ENCODE assay signal across 8 cellular contexts in the genomic region with DNA sequence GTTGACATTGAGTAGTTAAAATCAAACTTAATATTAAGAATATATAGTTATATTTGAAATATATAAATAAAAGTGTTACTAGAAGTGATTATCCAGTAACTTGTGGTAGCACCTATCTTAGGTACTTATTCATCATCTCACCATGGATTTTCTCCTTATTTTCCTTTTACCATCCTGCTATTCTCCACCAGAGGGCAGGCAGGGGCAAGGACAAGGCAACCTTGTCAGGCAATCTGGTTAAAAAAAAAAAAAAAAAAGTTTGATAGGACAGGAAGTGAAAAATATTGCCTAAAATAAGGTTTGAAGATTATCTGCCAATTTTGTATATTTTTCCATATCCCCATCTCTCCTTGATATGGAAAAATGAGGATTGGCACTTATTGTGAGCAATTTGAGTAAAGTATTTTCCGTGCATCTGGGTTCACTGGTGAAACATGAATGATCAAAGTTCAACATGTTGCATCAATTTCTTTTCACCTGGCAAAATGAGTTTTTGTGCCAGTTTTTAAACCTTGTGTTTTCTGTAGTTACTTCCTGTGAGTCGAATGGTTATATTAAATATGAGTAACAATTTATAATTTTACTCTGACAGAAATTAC.
A peak's percentile ranks its signal among the peaks of the same experiment; 100 is the strongest.
DNase-seq lines count a peak whose midpoint lies in the region; ATAC-seq, FAIRE-seq and TF ChIP-seq lines count a peak whose summit lies in the region.

No MANE protein-coding gene starts in this region.

- H3K9me3 ChIP-seq in esophagus squamous epithelium, result no peaks in the 10 kb centered on the region

- no peak overlapping the region for H3K27ac ChIP-seq in C4-2B
- H3K27ac ChIP-seq in esophagus squamous epithelium, result no peak overlapping the region

- intact Hi-C loops in esophagus squamous epithelium (cut with DNase I), result loop anchor here (10.0 kb wide), 1 partner anchor 770 kb away; no protein-coding TSS in a partner anchor

- no peak overlapping the region for H3K27ac Mint-ChIP-seq in activated CD4-positive, alpha-beta memory T cell treated with anti-CD3 and anti-CD28 coated beads, Interleukin-2, amount 10 ng/mL, durations not matched to agents 7 days and 5 days

- peak; percentile 83 for FAIRE-seq in RCC 7860 (lab: Jason Lieb, UNC)

- POLR2A ChIA-PET in activated CD4-positive, alpha-beta memory T cell treated with anti-CD3 and anti-CD28 coated beads, Interleukin-2, amount 10 ng/mL, durations not matched to agents 7 days and 5 days (lab: Charles Lee), result no interaction called here

- CTCF ChIA-PET in activated CD4-positive, alpha-beta memory T cell treated with anti-CD3 and anti-CD28 coated beads, Interleukin-2, amount 10 ng/mL, durations not matched to agents 7 days and 5 days (lab: Charles Lee), result interaction anchor here (0.8 kb wide), 1 partner anchor 14 kb away, joined by 5 read pairs; no protein-coding TSS in a partner anchor

- H3K36me3 ChIP-seq in esophagus squamous epithelium, result no peaks in the 10 kb centered on the region

- no peaks in the 10 kb centered on the region for H3K27me3 ChIP-seq in esophagus squamous epithelium

- peak; percentile 68 for ATAC-seq in GM18858 (IDR thresholded peaks at IDR 0.05; ENCODE audit: unreplicated experiment)

- H3K4me1 Mint-ChIP-seq in activated CD4-positive, alpha-beta memory T cell treated with anti-CD3 and anti-CD28 coated beads, Interleukin-2, amount 10 ng/mL, durations not matched to agents 7 days and 5 days, result no peaks in the 10 kb centered on the region

- H3K4me1 ChIP-seq in esophagus squamous epithelium, result no peaks in the 10 kb centered on the region

- H3K4me3 Mint-ChIP-seq in activated CD4-positive, alpha-beta memory T cell treated with anti-CD3 and anti-CD28 coated beads, Interleukin-2, amount 10 ng/mL, durations not matched to agents 7 days and 5 days, result no peak overlapping the region

- H3K4me3 ChIP-seq in esophagus squamous epithelium, result no peak overlapping the region

- TF ChIP-seq CTCF in C4-2B (conservative IDR thresholded peaks at IDR 0.05), result peak; percentile 86
- TF ChIP-seq CTCF in esophagus squamous epithelium (IDR thresholded peaks at IDR 0.05), result peak; percentile 22 to 64 (median 42)

- DNase-seq in HS-27A (ENCODE audit: low read depth) (peak; percentile 22), RCC 7860 (ENCODE audit: low spot score) (peak; percentile 40), esophagus squamous epithelium (lab: John Stamatoyannopoulos, UW) (no peak), occipital lobe (lab: John Stamatoyannopoulos, UW) (peak; percentile 7)
- DNase-seq in activated CD4-positive, CD25-positive, alpha-beta regulatory T cell (lab: John Stamatoyannopoulos, UW), result no peak
- no peak for DNase-seq in activated CD4-positive, alpha-beta memory T cell treated with anti-CD3 and anti-CD28 coated beads, Interleukin-2, amount 10 ng/mL, durations not matched to agents 7 days and 5 days

- H3K27me3 Mint-ChIP-seq in activated CD4-positive, alpha-beta memory T cell treated with anti-CD3 and anti-CD28 coated beads, Interleukin-2, amount 10 ng/mL, durations not matched to agents 7 days and 5 days, result no peaks in the 10 kb centered on the region

- no peaks in the 10 kb centered on the region for H3K9me3 Mint-ChIP-seq in activated CD4-positive, alpha-beta memory T cell treated with anti-CD3 and anti-CD28 coated beads, Interleukin-2, amount 10 ng/mL, durations not matched to agents 7 days and 5 days

- 42 to 43% methylated on average over 2 of the region's 2 CpGs for WGBS in esophagus squamous epithelium, 2 donors

- no peak for TF ChIP-seq POLR2A in esophagus squamous epithelium (IDR thresholded peaks at IDR 0.05)

- no peaks in the 10 kb centered on the region for H3K36me3 Mint-ChIP-seq in activated CD4-positive, alpha-beta memory T cell treated with anti-CD3 and anti-CD28 coated beads, Interleukin-2, amount 10 ng/mL, durations not matched to agents 7 days and 5 days (ENCODE audit: low read depth)

Comparison
In these comparisons a context has a peak if more than half of its experiments do, and no peak if none do; other contexts are left out.
1. DNase-seq: peak in HS-27A (single experiment), RCC 7860 (single experiment) and occipital lobe (single experiment); none in esophagus squamous epithelium (single experiment), activated CD4-positive, CD25-positive, alpha-beta regulatory T cell (0 of 4) and activated CD4-positive, alpha-beta memory T cell treated with anti-CD3 and anti-CD28 coated beads, Interleukin-2, amount 10 ng/mL, durations not matched to agents 7 days and 5 days (single experiment).